In genomic region chr11:116578971-116579687, GRCh38 we compare ENCODE assay signal across 17 cellular contexts.
DNase-seq lines count a peak whose midpoint lies in the region; ATAC-seq and TF ChIP-seq lines count a peak whose summit lies in the region.
"Had no signal": no experiment of that assay in that cellular context is flagged by ENCODE, and none has a peak within 500 bp of the region (broad histone marks: within the 10 kb centered on the region; RNA-seq: fewer than 3 reads in every experiment).

No MANE protein-coding gene starts in this region.

- peak; percentile 21 for ATAC-seq in left lobe of liver
- ATAC-seq in HG03521 (IDR thresholded peaks at IDR 0.05; ENCODE audit: unreplicated experiment): no peak
- ATAC-seq in HG03159 (IDR thresholded peaks at IDR 0.05; ENCODE audit: unreplicated experiment): no peak
- no peak for ATAC-seq in GM19397 (IDR thresholded peaks at IDR 0.05; ENCODE audit: unreplicated experiment)
- ATAC-seq: activated T-helper 17 cell treated with anti-CD3 and anti-CD28 coated beads, Interleukin-2, amount 50 U/mL, for 72 hours; gastroesophageal sphincter had no signal

- H3K27ac Mint-ChIP-seq in chondrocyte (ENCODE audit: unreplicated experiment) (no peak overlapping the region), MCF 10A (ENCODE audit: low read depth, unreplicated experiment) (no peak overlapping the region)
- H3K27ac Mint-ChIP-seq: activated T-helper 17 cell treated with anti-CD3 and anti-CD28 coated beads, Interleukin-2, amount 50 U/mL, for 72 hours; HFFc6; T-helper 1 cell treated with Interleukin-12 subunit alpha and Interleukin-12 subunit beta and Interleukin-4 antibody, amounts not matched to agents 30 μg/mL and 1 μg/mL, for 36 hours had no signal

- H3K36me3 Mint-ChIP-seq in chondrocyte (ENCODE audit: low read depth) (no peaks in the 10 kb centered on the region), MCF 10A (ENCODE audit: insufficient read depth, unreplicated experiment) (no peaks in the 10 kb centered on the region)

- DNase-seq in BE2C: peak; percentile 55
- DNase-seq in M059J (ENCODE audit: low read depth): peak; percentile 30
- peak; percentile 41 for DNase-seq in chondrocyte (ENCODE audit: low spot score)
- no peak for DNase-seq in left lobe of liver (ENCODE audit: low spot score)
- DNase-seq in MCF 10A (ENCODE audit: unreplicated experiment): no peak
- DNase-seq: activated CD4-positive, alpha-beta T cell treated with anti-CD3 and anti-CD28 coated beads, Interleukin-2, amount 50 U/mL, for 1 hour; effector CD4-positive, alpha-beta T cell; HFFc6; NCI-H1694; OCI-M1 had no signal

- intact Hi-C loops in MCF 10A (cut with micrococcal nuclease): no loop called here

- H3K4me1 ChIP-seq in BE2C: peaks cover 9% of the 10 kb centered on the region
- H3K4me1 ChIP-seq: parathyroid adenoma had no signal

- CTCF ChIA-PET in MCF 10A (lab: Yijun Ruan, JAX): interaction anchor here (1.4 kb wide), 1 partner anchor 62 kb away, joined by 6 read pairs; no protein-coding TSS in a partner anchor

- BruUV-seq in MCF 10A (replicated peaks; lab: Mats Ljungman, UMichigan): no TSS peak

- H3K4me3 Mint-ChIP-seq in chondrocyte (ENCODE audit: unreplicated experiment) (peak overlapping the region; percentile 49), MCF 10A (ENCODE audit: unreplicated experiment) (no peak overlapping the region)
- H3K4me3 Mint-ChIP-seq: activated T-helper 17 cell treated with anti-CD3 and anti-CD28 coated beads, Interleukin-2, amount 50 U/mL, for 72 hours; HFFc6; T-helper 1 cell treated with Interleukin-12 subunit alpha and Interleukin-12 subunit beta and Interleukin-4 antibody, amounts not matched to agents 30 μg/mL and 1 μg/mL, for 36 hours had no signal

- no peaks in the 10 kb centered on the region for H3K27me3 ChIP-seq in BE2C

- no peak for TF ChIP-seq CTCF in BE2C (IDR thresholded peaks at IDR 0.05; ENCODE audit: low read depth, low read length)
- no peak for TF ChIP-seq CTCF in chondrocyte (IDR thresholded peaks at IDR 0.05)
- no peak for TF ChIP-seq CTCF in MCF 10A (IDR thresholded peaks at IDR 0.05; ENCODE audit: unreplicated experiment)

- H3K4me1 Mint-ChIP-seq in chondrocyte (ENCODE audit: low read depth) (peaks cover 12% of the 10 kb centered on the region), MCF 10A (ENCODE audit: insufficient read depth, unreplicated experiment) (peaks cover 6% of the 10 kb centered on the region)
- H3K4me1 Mint-ChIP-seq: activated T-helper 17 cell treated with anti-CD3 and anti-CD28 coated beads, Interleukin-2, amount 50 U/mL, for 72 hours had no signal

- H3K36me3 ChIP-seq in BE2C: no peaks in the 10 kb centered on the region
- H3K36me3 ChIP-seq: gastroesophageal sphincter had no signal

- H3K27me3 Mint-ChIP-seq in chondrocyte (ENCODE audit: low read depth) (peaks cover 60% of the 10 kb centered on the region), MCF 10A (ENCODE audit: insufficient read depth, unreplicated experiment) (peaks cover 31% of the 10 kb centered on the region)

- POLR2A ChIA-PET in MCF 10A (lab: Yijun Ruan, JAX): interaction anchor here (0.8 kb wide), 1 partner anchor 340 kb away, joined by 4 read pairs; no protein-coding TSS in a partner anchor

- no peaks in the 10 kb centered on the region for H3K9me3 ChIP-seq in BE2C
- H3K9me3 ChIP-seq: gastroesophageal sphincter had no signal

- H3K9me3 Mint-ChIP-seq in chondrocyte (ENCODE audit: low read depth) (no peaks in the 10 kb centered on the region), MCF 10A (ENCODE audit: unreplicated experiment) (no peaks in the 10 kb centered on the region)
- H3K9me3 Mint-ChIP-seq: activated T-helper 17 cell treated with anti-CD3 and anti-CD28 coated beads, Interleukin-2, amount 50 U/mL, for 72 hours; HFFc6; T-helper 1 cell treated with Interleukin-12 subunit alpha and Interleukin-12 subunit beta and Interleukin-4 antibody, amounts not matched to agents 30 μg/mL and 1 μg/mL, for 36 hours had no signal

- no peak overlapping the region for H3K4me3 ChIP-seq in BE2C (ENCODE audit: low read depth, low read length)

Comparison
In these comparisons a context has a peak if more than half of its experiments do, and no peak if none do; other contexts are left out.
1. DNase-seq: peak in BE2C (single experiment), M059J (single experiment) and chondrocyte (single experiment); none in left lobe of liver (single experiment) and MCF 10A (single experiment).